Comparison of ENCODE assay signal across 28 cellular contexts in genomic region chr6:113052513-113052912, GRCh38.
DNase-seq lines count a peak whose midpoint lies in the region; ATAC-seq, FAIRE-seq and TF ChIP-seq lines count a peak whose summit lies in the region.
"Had no signal": no experiment of that assay in that cellular context is flagged by ENCODE, and none has a peak within 500 bp of the region (broad histone marks: within the 10 kb centered on the region; RNA-seq: fewer than 3 reads in every experiment).

No MANE protein-coding gene starts in this region.

- H4K91ac ChIP-seq in IMR-90 (ENCODE audit: insufficient read depth, low read depth, low read length) (peak overlapping the region; percentile 56; the same call in 1 of the 2 replicates), trophoblast cell (ENCODE audit: low read depth, low read length) (peak overlapping the region; percentile 47)

- CTCF ChIA-PET in mammary epithelial cell (lab: Charles Lee; ENCODE audit: low non-redundant PET), result no interaction called here
- CTCF ChIA-PET in MCF 10A (lab: Yijun Ruan, JAX), result no interaction called here
- CTCF ChIA-PET in IMR-90 (lab: Yijun Ruan, JAX), result no interaction called here

- H3K14ac ChIP-seq in IMR-90 (replicated peaks; ENCODE audit: low read depth, low read length), result no peak overlapping the region
- no peak overlapping the region for H3K14ac ChIP-seq in trophoblast cell (ENCODE audit: low read length)

- intact Hi-C loops in mammary epithelial cell (cut with micrococcal nuclease), result no loop called here
- intact Hi-C loops in MCF 10A (cut with micrococcal nuclease), result no loop called here
- intact Hi-C loops in IMR-90 (cut with micrococcal nuclease), result no loop called here

- H2AK5ac ChIP-seq in IMR-90 (ENCODE audit: low read depth, low read length) (peak overlapping the region; percentile 63), trophoblast cell (ENCODE audit: low read length) (no peak overlapping the region)

- dilution Hi-C loops in mammary epithelial cell (cut with HindIII; ENCODE audit: low sequenced_read_pairs), result no loop called here
- dilution Hi-C loops in IMR-90 (cut with HindIII; ENCODE audit: low sequenced_read_pairs, unreplicated experiment), result no loop called here

- H4K20me1 ChIP-seq in mammary epithelial cell (ENCODE audit: insufficient read depth, low read length) (no peaks in the 10 kb centered on the region), IMR-90 (ENCODE audit: insufficient read depth, low read length) (no peaks in the 10 kb centered on the region)

- peak overlapping the region; percentile 56 for H2BK120ac ChIP-seq in IMR-90 (ENCODE audit: low read depth, low read length)
- peak overlapping the region; percentile 53 for H2BK120ac ChIP-seq in trophoblast cell (ENCODE audit: insufficient read depth, low read length, poor library complexity)

- H3K4me3 ChIP-seq in mammary epithelial cell (replicated peaks in 1 of 3; ENCODE audit: insufficient read depth in 1 of 3, low read depth in 2 of 3, low read length in 3 of 3) (no peak overlapping the region), IMR-90 (ENCODE audit: insufficient read depth, low read depth, low read length) (no peak overlapping the region), trophoblast cell (ENCODE audit: low read depth, low read length) (no peak overlapping the region), small intestine (ENCODE audit: low read depth in 1 of 2, low read length in 2 of 2) (no peak overlapping the region)

- H4K5ac ChIP-seq in IMR-90 (ENCODE audit: low read depth, low read length), result no peak overlapping the region

- H3K4ac ChIP-seq in IMR-90 (ENCODE audit: low read depth, low read length) (no peak overlapping the region), trophoblast cell (ENCODE audit: low read depth, low read length) (no peak overlapping the region)

- H2BK20ac ChIP-seq in IMR-90 (ENCODE audit: low read depth, low read length), result peak overlapping the region; percentile 65; the same call in 1 of the 2 replicates

- H3K23ac ChIP-seq in IMR-90 (ENCODE audit: low read depth, low read length) (no peak overlapping the region), trophoblast cell (ENCODE audit: low read length) (no peak overlapping the region)

- H4K12ac ChIP-seq in trophoblast cell (ENCODE audit: low read depth, low read length), result no peak overlapping the region

- no peak overlapping the region for H3K18ac ChIP-seq in IMR-90 (ENCODE audit: low read depth, low read length)
- H3K18ac ChIP-seq in trophoblast cell (ENCODE audit: low read length), result no peak overlapping the region

- H2BK12ac ChIP-seq in trophoblast cell (ENCODE audit: low read length), result peak overlapping the region; percentile 91

- H3K27me3 ChIP-seq in mammary epithelial cell (ENCODE audit: insufficient read depth, low read length) (no peaks in the 10 kb centered on the region), IMR-90 (ENCODE audit: control insufficient read depth, insufficient read depth, low read length) (no peaks in the 10 kb centered on the region), trophoblast cell (ENCODE audit: insufficient read depth, low read length) (no peaks in the 10 kb centered on the region), small intestine (ENCODE audit: control insufficient read depth in 2 of 2, insufficient read depth in 2 of 2, low read length in 2 of 2) (no peaks in the 10 kb centered on the region)
- H3K27me3 ChIP-seq: BE2C had no signal

- peaks cover 5% of the 10 kb centered on the region for H3K9me1 ChIP-seq in IMR-90 (ENCODE audit: insufficient read depth, low read length)

- BruUV-seq in mammary epithelial cell (replicated peaks; lab: Mats Ljungman, UMichigan) (no TSS peak), MCF 10A (replicated peaks; lab: Mats Ljungman, UMichigan) (no TSS peak), IMR-90 (replicated peaks; lab: Mats Ljungman, UMichigan) (no TSS peak)

- no peak overlapping the region for H3K4me2 ChIP-seq in mammary epithelial cell (ENCODE audit: insufficient read depth, low read depth, low read length)
- H3K4me2 ChIP-seq in IMR-90 (ENCODE audit: low read depth, low read length), result no peak overlapping the region
- H3K4me2 ChIP-seq in trophoblast cell (ENCODE audit: low read length), result no peak overlapping the region

- POLR2A ChIA-PET in MCF 10A (lab: Yijun Ruan, JAX), result no interaction called here
- POLR2A ChIA-PET in IMR-90 (lab: Charles Lee; ENCODE audit: unreplicated experiment), result no interaction called here

- H3K4me1 Mint-ChIP-seq in MCF 10A (ENCODE audit: insufficient read depth, unreplicated experiment) (peaks cover 7% of the 10 kb centered on the region), neural crest cell (peaks cover 34% of the 10 kb centered on the region)
- H3K4me1 Mint-ChIP-seq: CD8-positive, alpha-beta memory T cell had no signal

- no peaks in the 10 kb centered on the region for H3K9me3 ChIP-seq in mammary epithelial cell (replicated peaks; ENCODE audit: insufficient read depth, low read length)
- no peaks in the 10 kb centered on the region; the same call in 1 of the 2 replicates for H3K9me3 ChIP-seq in IMR-90 (ENCODE audit: control insufficient read depth, insufficient read depth, low read length)
- H3K9me3 ChIP-seq in trophoblast cell (ENCODE audit: insufficient read depth, low read depth, low read length), result no peaks in the 10 kb centered on the region
- no peaks in the 10 kb centered on the region for H3K9me3 ChIP-seq in small intestine (ENCODE audit: control insufficient read depth, low read depth)
- H3K9me3 ChIP-seq: BE2C had no signal

- ATAC-seq in IMR-90 (ENCODE audit: low read depth), result no peak

- DNase-seq in mammary epithelial cell, result no peak
- no peak for DNase-seq in MCF 10A (ENCODE audit: unreplicated experiment)
- DNase-seq in IMR-90, result no peak
- DNase-seq in neural crest cell (ENCODE audit: low read depth, low spot score), result no peak
- DNase-seq in trophoblast cell, result no peak
- no peak for DNase-seq in activated naive CD4-positive, alpha-beta T cell (lab: John Stamatoyannopoulos, UW)
- no peak for DNase-seq in DMS153 treated with DMSO at 0.1 percent for 48 hours (lab: John Stamatoyannopoulos, UW; ENCODE audit: unreplicated experiment)
- DNase-seq in small intestine, result no peak
- DNase-seq: 8988T; ACHN; BE2C; CD8-positive, alpha-beta memory T cell; DMS 273 treated with DMSO at 0.1 percent for 48 hours; DMS79 treated with DMSO at 0.1 percent for 48 hours; GF-D8; H7; NCI-H1092 treated with DMSO at 0.1 percent for 48 hours; NCI-H1436; NCI-H187; NCI-H2081 treated with DMSO at 0.1 percent for 48 hours; NCI-H2171; NCI-H226; NCI-H510A; NCI-H69; RPMI8226; SHP77 treated with DMSO at 0.1 percent for 48 hours had no signal

- TF ChIP-seq CTCF in mammary epithelial cell (conservative IDR thresholded peaks at IDR 0.05 in 1 of 2, IDR thresholded peaks at IDR 0.05 in 1 of 2; ENCODE audit: extremely low read depth in 1 of 2, insufficient read depth in 1 of 2, low read depth in 1 of 2, low read length in 2 of 2) (no peak), MCF 10A (IDR thresholded peaks at IDR 0.05; ENCODE audit: unreplicated experiment) (no peak), IMR-90 (conservative IDR thresholded peaks at IDR 0.05; ENCODE audit: low read depth, low read length) (no peak), neural crest cell (conservative IDR thresholded peaks at IDR 0.05) (no peak)

- no peak for FAIRE-seq in small intestine (lab: Jason Lieb, UNC)
- FAIRE-seq: GM12891 had no signal

- no peak overlapping the region for H2BK5ac ChIP-seq in IMR-90 (ENCODE audit: low read depth, low read length, poor library complexity, severe bottlenecking)
- no peak overlapping the region for H2BK5ac ChIP-seq in trophoblast cell (ENCODE audit: low read depth, low read length, poor library complexity)

- H3K9me3 Mint-ChIP-seq in MCF 10A (ENCODE audit: unreplicated experiment) (no peaks in the 10 kb centered on the region), neural crest cell (peaks cover 6% of the 10 kb centered on the region)

- H3K4me3 Mint-ChIP-seq in MCF 10A (ENCODE audit: unreplicated experiment) (no peak overlapping the region), neural crest cell (no peak overlapping the region)
- H3K4me3 Mint-ChIP-seq: CD14-positive monocyte; CD8-positive, alpha-beta memory T cell had no signal

- 28% methylated on average over 3 of the region's 3 CpGs for WGBS in mammary epithelial cell (ENCODE audit: low coverage, missing lambda C conversion rate)
- WGBS in IMR-90 (ENCODE audit: extremely low coverage in 2 of 2, insufficient read length in 1 of 2), 2 experiments, result 79% methylated on average over 3 of the region's 3 CpGs; no CpG with 5 or more reads in 1 of the 2 experiments
- no CpG with 5 or more reads among the region's 3 CpGs for WGBS in trophoblast cell (ENCODE audit: extremely low coverage, insufficient coverage, insufficient read length)
- WGBS in small intestine, 3 donors, result 80 to 81% (median 81%) methylated on average over 3 of the region's 3 CpGs

- H3K9ac ChIP-seq in mammary epithelial cell (ENCODE audit: insufficient read depth, low read length) (no peak overlapping the region), IMR-90 (ENCODE audit: low read depth, low read length) (no peak overlapping the region), trophoblast cell (ENCODE audit: low read length) (no peak overlapping the region)

- no peak overlapping the region for H3K27ac Mint-ChIP-seq in MCF 10A (ENCODE audit: low read depth, unreplicated experiment)
- H3K27ac Mint-ChIP-seq in neural crest cell (ENCODE audit: unreplicated experiment), result peak overlapping the region; percentile 81
- H3K27ac Mint-ChIP-seq: CD14-positive monocyte; CD8-positive, alpha-beta memory T cell had no signal

- H3K4me1 ChIP-seq in mammary epithelial cell (ENCODE audit: insufficient read depth, low read length), result peaks cover 5% of the 10 kb centered on the region
- peaks cover 12% of the 10 kb centered on the region for H3K4me1 ChIP-seq in IMR-90 (ENCODE audit: control insufficient read depth, insufficient read depth, low read length)
- H3K4me1 ChIP-seq in trophoblast cell (ENCODE audit: control insufficient read depth in 1 of 2, insufficient read depth in 2 of 2, low read length in 2 of 2), result peaks cover 0 to 3% of the 10 kb centered on the region in 2 experiments
- no peaks in the 10 kb centered on the region for H3K4me1 ChIP-seq in small intestine (ENCODE audit: control insufficient read depth in 2 of 2, insufficient read depth in 1 of 2, low read depth in 1 of 2, low read length in 1 of 2)

- no peaks in the 10 kb centered on the region for H3K27me3 Mint-ChIP-seq in MCF 10A (ENCODE audit: insufficient read depth, unreplicated experiment)
- H3K27me3 Mint-ChIP-seq in neural crest cell (ENCODE audit: low read depth), result no peaks in the 10 kb centered on the region
- H3K27me3 Mint-ChIP-seq: CD8-positive, alpha-beta memory T cell had no signal

- H3K36me3 ChIP-seq in mammary epithelial cell (ENCODE audit: insufficient read depth, low read length), result no peaks in the 10 kb centered on the region
- H3K36me3 ChIP-seq in IMR-90 (ENCODE audit: control insufficient read depth, insufficient read depth, low read length), result no peaks in the 10 kb centered on the region
- no peaks in the 10 kb centered on the region for H3K36me3 ChIP-seq in trophoblast cell (ENCODE audit: control insufficient read depth in 1 of 2, insufficient read depth in 2 of 2, low read length in 2 of 2)
- H3K36me3 ChIP-seq in small intestine (ENCODE audit: control insufficient read depth in 2 of 2, insufficient read depth in 2 of 2, low read length in 2 of 2), result no peaks in the 10 kb centered on the region
- H3K36me3 ChIP-seq: BE2C had no signal

- H3K79me2 ChIP-seq in mammary epithelial cell (ENCODE audit: insufficient read depth, low read length) (no peaks in the 10 kb centered on the region), trophoblast cell (ENCODE audit: control insufficient read depth, insufficient read depth, low read length, poor library complexity) (no peaks in the 10 kb centered on the region)

- H3K27ac ChIP-seq in mammary epithelial cell (ENCODE audit: insufficient read depth, low read depth, low read length) (no peak overlapping the region), IMR-90 (ENCODE audit: insufficient read depth, low read length) (no peak overlapping the region), trophoblast cell (ENCODE audit: low read depth, low read length) (no peak overlapping the region), small intestine (ENCODE audit: low read depth in 1 of 2, low read length in 1 of 2) (no peak overlapping the region)

- no peak for TF ChIP-seq POLR2A in IMR-90 (IDR thresholded peaks at IDR 0.05; ENCODE audit: low read depth, low read length)

- H4K8ac ChIP-seq in IMR-90 (ENCODE audit: low read depth in 2 of 2, low read length in 2 of 2), result 0 out of 4 replicates have a peak overlapping the region, but pooled peaks of 1 of the 2 experiments have one; percentile 35
- no peak overlapping the region for H4K8ac ChIP-seq in trophoblast cell (ENCODE audit: low read depth, low read length)

- peak overlapping the region; percentile 75; the same call in 1 of the 3 replicates for H2BK15ac ChIP-seq in IMR-90 (ENCODE audit: low read depth, low read length)

- H3K36me3 Mint-ChIP-seq in MCF 10A (ENCODE audit: insufficient read depth, unreplicated experiment), result no peaks in the 10 kb centered on the region
- peaks cover 12% of the 10 kb centered on the region for H3K36me3 Mint-ChIP-seq in neural crest cell (ENCODE audit: low read depth)
- H3K36me3 Mint-ChIP-seq: CD14-positive monocyte; CD8-positive, alpha-beta memory T cell had no signal

- in situ Hi-C loops in mammary epithelial cell (cut with MboI; ENCODE audit: low sequenced_read_pairs in 2 of 2) (no loop called here), IMR-90 (cut with MboI; ENCODE audit: low sequenced_read_pairs) (no loop called here)

- no peak for TF ChIP-seq RAD21 in IMR-90 (IDR thresholded peaks at IDR 0.05; ENCODE audit: low read length)

- no peak overlapping the region for H2AK9ac ChIP-seq in IMR-90 (replicated peaks; ENCODE audit: low read depth, low read length, poor library complexity)

- no peak overlapping the region for H3K56ac ChIP-seq in IMR-90 (ENCODE audit: extremely low read depth, insufficient read depth, low read length)

- H2AFZ ChIP-seq in mammary epithelial cell (ENCODE audit: low read depth, low read length), result peak overlapping the region; percentile 31
- H2AFZ ChIP-seq in IMR-90 (replicated peaks; ENCODE audit: low read length, poor library complexity), result no peak overlapping the region
- H2AFZ ChIP-seq in trophoblast cell (ENCODE audit: insufficient read depth, low read length, poor library complexity), result no peak overlapping the region

- H3K79me1 ChIP-seq in IMR-90 (ENCODE audit: low read depth in 1 of 2, low read length in 2 of 2), result no peaks in the 10 kb centered on the region
- H3K79me1 ChIP-seq in trophoblast cell (ENCODE audit: low read length), result peaks cover 4% of the 10 kb centered on the region
